Comparison of ENCODE assay signal across 21 cellular contexts in the genomic region with DNA sequence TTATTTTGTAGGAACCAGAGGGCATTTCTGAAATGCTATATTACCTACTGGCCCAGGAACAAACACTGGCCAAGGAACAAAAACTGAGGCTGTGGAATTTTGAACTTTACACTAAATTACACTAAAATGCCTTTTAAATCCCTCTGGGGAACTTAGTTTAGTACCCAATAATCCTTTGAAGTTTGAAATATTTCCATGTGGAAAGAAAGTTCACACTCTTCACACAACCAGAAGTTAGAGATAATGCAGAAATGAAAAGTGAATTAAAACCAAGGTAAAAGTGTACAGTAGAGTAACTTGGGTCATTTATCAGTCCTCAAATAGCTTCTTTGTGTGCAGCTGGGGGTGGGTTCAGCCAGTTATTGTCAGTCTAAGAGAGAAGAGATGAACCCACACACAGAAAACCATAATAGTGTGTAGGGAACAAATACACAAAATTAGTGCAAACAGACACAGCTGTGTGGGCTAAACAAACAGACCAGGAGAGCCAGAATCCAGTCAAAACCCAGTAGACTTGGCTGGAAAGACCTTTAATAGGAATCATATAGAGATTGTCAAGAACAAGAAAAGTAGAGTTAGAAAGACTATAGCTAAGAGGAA. TPM values are rescaled to one million over a fixed set of nuclear protein-coding genes. Genes with fewer than 3 reads are reported as not detected.
DNase-seq lines count a peak whose midpoint lies in the region; ATAC-seq and TF ChIP-seq lines count a peak whose summit lies in the region.
"Had no signal": no experiment of that assay in that cellular context is flagged by ENCODE, and none has a peak within 500 bp of the region (broad histone marks: within the 10 kb centered on the region; RNA-seq: fewer than 3 reads in every experiment).

No MANE protein-coding gene starts in this region.

- CTCF ChIA-PET in MCF 10A (lab: Yijun Ruan, JAX), result interaction anchor here (0.6 to 6.4 kb wide), 4 partner anchors 12 to 238 kb away, joined by 4 to 71 read pairs (median 4); no protein-coding TSS in a partner anchor

- H3K4me3 Mint-ChIP-seq in MCF 10A (ENCODE audit: unreplicated experiment), result no peak overlapping the region
- no peak overlapping the region for H3K4me3 Mint-ChIP-seq in stimulated activated naive B cell treated with anti-CD40 and anti-IgM and Interleukin-4, amounts not matched to agents 10 μg/mL and 1 μg/mL and 100 μg/mL, for 72 hours
- H3K4me3 Mint-ChIP-seq: CD8-positive, alpha-beta memory T cell had no signal

- POLR2A ChIA-PET in MCF 10A (lab: Yijun Ruan, JAX), result interaction anchor here (1.3 kb wide), 1 partner anchor 12 kb away, joined by 3 read pairs; no protein-coding TSS in a partner anchor

- no peak overlapping the region for H3K4me3 ChIP-seq in breast epithelium
- no peak overlapping the region for H3K4me3 ChIP-seq in GM23248
- H3K4me3 ChIP-seq in adipocyte (ENCODE audit: low read length), result no peak overlapping the region
- H3K4me3 ChIP-seq in esophagus squamous epithelium, result no peak overlapping the region
- H3K4me3 ChIP-seq: A549, SK-N-MC had no signal

- H3K9ac ChIP-seq in GM23248 (no peak overlapping the region), adipocyte (ENCODE audit: low read length) (peak overlapping the region; percentile 3)
- H3K9ac ChIP-seq: KMS-11 had no signal

- H3K27me3 ChIP-seq in breast epithelium, result no peaks in the 10 kb centered on the region
- no peaks in the 10 kb centered on the region for H3K27me3 ChIP-seq in GM23248 (replicated peaks; ENCODE audit: insufficient read depth)
- H3K27me3 ChIP-seq in adipocyte (replicated peaks; ENCODE audit: control insufficient read depth, insufficient read depth, low read length), result no peaks in the 10 kb centered on the region
- no peaks in the 10 kb centered on the region for H3K27me3 ChIP-seq in esophagus squamous epithelium

- no TSS peak for BruUV-seq in MCF 10A (replicated peaks; lab: Mats Ljungman, UMichigan)

- H4K20me1 ChIP-seq in GM23248 (ENCODE audit: insufficient read depth), result no peaks in the 10 kb centered on the region

- H3K9me3 ChIP-seq in breast epithelium, result no peaks in the 10 kb centered on the region
- H3K9me3 ChIP-seq in GM23248 (ENCODE audit: low read depth), result no peaks in the 10 kb centered on the region
- peaks cover 6% of the 10 kb centered on the region for H3K9me3 ChIP-seq in adipocyte (ENCODE audit: control insufficient read depth, low read length)
- H3K9me3 ChIP-seq in esophagus squamous epithelium, result no peaks in the 10 kb centered on the region
- H3K9me3 ChIP-seq: A549 had no signal

- in situ Hi-C loops in GM23248 (cut with MboI), result no loop called here

- H3K27me3 Mint-ChIP-seq in MCF 10A (ENCODE audit: insufficient read depth, unreplicated experiment), result no peaks in the 10 kb centered on the region
- H3K27me3 Mint-ChIP-seq in stimulated activated naive B cell treated with anti-CD40 and anti-IgM and Interleukin-4, amounts not matched to agents 10 μg/mL and 1 μg/mL and 100 μg/mL, for 72 hours, result no peaks in the 10 kb centered on the region
- H3K27me3 Mint-ChIP-seq: CD8-positive, alpha-beta memory T cell had no signal

- H3K9me2 ChIP-seq in GM23248 (ENCODE audit: insufficient read depth), result no peaks in the 10 kb centered on the region

- H3K4me2 ChIP-seq in GM23248 (ENCODE audit: unreplicated experiment), result no peak overlapping the region
- H3K4me2 ChIP-seq: A549, KMS-11 had no signal

- no peaks in the 10 kb centered on the region for H3K36me3 ChIP-seq in breast epithelium
- H3K36me3 ChIP-seq in GM23248 (ENCODE audit: low read depth), result peaks cover 91% of the 10 kb centered on the region
- H3K36me3 ChIP-seq in adipocyte (ENCODE audit: control insufficient read depth, insufficient read depth, low read length, severe bottlenecking), result peaks cover 79% of the 10 kb centered on the region
- peaks cover 0 to 90% (median 7%) of the 10 kb centered on the region in 3 donors for H3K36me3 ChIP-seq in esophagus squamous epithelium

- DNase-seq in MCF 10A (ENCODE audit: unreplicated experiment) (no peak), breast epithelium (ENCODE audit: low spot score in 2 of 2) (no peak), GM23248 (no peak), adipocyte (ENCODE audit: low read depth) (no peak), germinal center (ENCODE audit: low spot score) (no peak), esophagus squamous epithelium (lab: John Stamatoyannopoulos, UW) (no peak)
- DNase-seq in stimulated activated naive B cell treated with anti-CD40 and anti-IgM and Interleukin-4, amounts not matched to agents 10 μg/mL and 1 μg/mL and 100 μg/mL, for 72 hours, result no peak
- DNase-seq in activated naive CD4-positive, alpha-beta T cell treated with Interleukin-2 at 50 U/mL for 16 hours, result no peak
- DNase-seq: CD8-positive, alpha-beta memory T cell; DMS79 treated with DMSO at 0.1 percent for 48 hours; NCI-H1417; NCI-H2029; NCI-H2171 treated with DMSO at 0.1 percent for 48 hours; NCI-H446; NCI-H526 treated with DMSO at 0.1 percent for 48 hours; OCI-M1; Right ventricle myocardium superior had no signal

- peaks cover 82% of the 10 kb centered on the region for H3K36me3 Mint-ChIP-seq in MCF 10A (ENCODE audit: insufficient read depth, unreplicated experiment)
- peaks cover 45 to 61% of the 10 kb centered on the region in 2 donors for H3K36me3 Mint-ChIP-seq in stimulated activated naive B cell treated with anti-CD40 and anti-IgM and Interleukin-4, amounts not matched to agents 10 μg/mL and 1 μg/mL and 100 μg/mL, for 72 hours

- TF ChIP-seq POLR2A in breast epithelium (IDR thresholded peaks at IDR 0.05) (no peak), esophagus squamous epithelium (IDR thresholded peaks at IDR 0.05) (no peak)

- H3F3A ChIP-seq in GM23248 (ENCODE audit: insufficient read depth), result peaks cover 53% of the 10 kb centered on the region

- peaks cover 78% of the 10 kb centered on the region for H3K79me2 ChIP-seq in GM23248 (ENCODE audit: insufficient read depth)

- H3K27ac ChIP-seq in breast epithelium, result no peak overlapping the region
- H3K27ac ChIP-seq in GM23248, result 0 out of 2 replicates have a peak overlapping the region, but pooled peaks have one; percentile 3
- no peak overlapping the region for H3K27ac ChIP-seq in esophagus squamous epithelium
- H3K27ac ChIP-seq: A549, KMS-11, SK-N-MC had no signal

- TF ChIP-seq CTCF in MCF 10A (IDR thresholded peaks at IDR 0.05; ENCODE audit: unreplicated experiment), result no peak
- no peak for TF ChIP-seq CTCF in breast epithelium (IDR thresholded peaks at IDR 0.05)
- no peak for TF ChIP-seq CTCF in esophagus squamous epithelium (IDR thresholded peaks at IDR 0.05)

- H3K4me1 Mint-ChIP-seq in MCF 10A (ENCODE audit: insufficient read depth, unreplicated experiment), result no peaks in the 10 kb centered on the region
- peaks cover 14 to 41% of the 10 kb centered on the region in 2 donors for H3K4me1 Mint-ChIP-seq in stimulated activated naive B cell treated with anti-CD40 and anti-IgM and Interleukin-4, amounts not matched to agents 10 μg/mL and 1 μg/mL and 100 μg/mL, for 72 hours

- ATAC-seq in stimulated activated naive B cell treated with anti-CD40 and anti-IgM and Interleukin-4, amounts not matched to agents 10 μg/mL and 1 μg/mL and 100 μg/mL, for 72 hours (replicated peaks), result no peak
- ATAC-seq: A549 had no signal

- H3K4me1 ChIP-seq in breast epithelium, result no peaks in the 10 kb centered on the region
- no peaks in the 10 kb centered on the region for H3K4me1 ChIP-seq in GM23248 (ENCODE audit: insufficient read depth)
- peaks cover 10% of the 10 kb centered on the region for H3K4me1 ChIP-seq in adipocyte (ENCODE audit: control insufficient read depth, insufficient read depth, low read length)
- peaks cover 0 to 12% (median 0%) of the 10 kb centered on the region in 3 donors for H3K4me1 ChIP-seq in esophagus squamous epithelium

- H3K27ac Mint-ChIP-seq in MCF 10A (ENCODE audit: low read depth, unreplicated experiment), result peak overlapping the region; percentile 13
- peak overlapping the region; percentile 11 for H3K27ac Mint-ChIP-seq in stimulated activated naive B cell treated with anti-CD40 and anti-IgM and Interleukin-4, amounts not matched to agents 10 μg/mL and 1 μg/mL and 100 μg/mL, for 72 hours

- H3K9me3 Mint-ChIP-seq in MCF 10A (ENCODE audit: unreplicated experiment), result no peaks in the 10 kb centered on the region
- no peaks in the 10 kb centered on the region for H3K9me3 Mint-ChIP-seq in stimulated activated naive B cell treated with anti-CD40 and anti-IgM and Interleukin-4, amounts not matched to agents 10 μg/mL and 1 μg/mL and 100 μg/mL, for 72 hours
- H3K9me3 Mint-ChIP-seq: CD8-positive, alpha-beta memory T cell had no signal

- intact Hi-C loops in MCF 10A (cut with micrococcal nuclease) (no loop called here), breast epithelium (cut with DNase I; ENCODE audit: low total_unique reads) (no loop called here), esophagus squamous epithelium (cut with DNase I) (no loop called here)

- no peak overlapping the region for H2AFZ ChIP-seq in GM23248

RNA-seq across cellular contexts. Expression of a gene that starts 46.5 kb away (rescaled TPM):
- total RNA-seq in MCF 10A (2022) (1.4 and 1.7 TPM in 2 replicates), breast epithelium (1 to 10 TPM; 2.7 to 4.1 (median 2.9) TPM), esophagus squamous epithelium (1 to 10 TPM in 2 of 4 donors, under 1 TPM in 1, not detected in 1; 0.44 to 1.1 (median 1.0) TPM)
- total RNA-seq in GM23248 (2014; rRNA removed; shearing (Covaris generic)), result 21.1 and 25.9 TPM in 2 replicates
- polyA plus RNA-seq in GM23248 (2016; fragmentation: Nextera tagmentation; extraction: Ambion mirVana), result 5.1 and 5.4 TPM in 2 replicates
- total RNA-seq: HT-29 had no signal
- polyA plus RNA-seq: CD8-positive, alpha-beta memory T cell had no signal
